In the genomic region with DNA sequence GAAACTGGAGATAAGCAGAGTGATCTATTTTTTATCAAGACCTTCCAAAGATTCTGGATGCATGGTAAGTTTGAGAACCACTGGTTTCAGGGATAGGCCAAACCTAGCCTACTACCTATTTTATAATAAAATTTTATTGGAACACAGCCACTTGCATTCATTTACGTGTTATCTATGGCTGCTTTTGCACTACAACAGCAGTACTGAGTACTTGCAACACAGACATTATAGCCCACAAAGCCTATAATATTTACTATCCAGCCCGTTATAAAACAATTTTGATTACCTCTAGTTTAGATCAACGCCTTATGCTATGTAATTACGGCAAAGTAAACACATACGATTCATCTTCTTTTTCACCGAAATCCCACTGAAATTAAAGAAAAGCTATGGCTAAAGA, we compare ENCODE assay signal across 24 cellular contexts. TPM values are rescaled to one million over a fixed set of nuclear protein-coding genes. Genes with fewer than 3 reads are reported as not detected.
"Had no signal": no experiment of that assay in that cellular context is flagged by ENCODE, and none has a peak within 500 bp of the region (broad histone marks: within the 10 kb centered on the region; RNA-seq: fewer than 3 reads in every experiment).

No MANE protein-coding gene starts in this region.

- H3K36me3 ChIP-seq: breast epithelium, esophagus muscularis mucosa, thoracic aorta, upper lobe of right lung had no signal

- H3K9me3 ChIP-seq: breast epithelium, esophagus muscularis mucosa, upper lobe of right lung had no signal

- H3K4me3 ChIP-seq: breast epithelium, coronary artery, esophagus muscularis mucosa, thoracic aorta, upper lobe of right lung had no signal

- H3K4me3 Mint-ChIP-seq: activated CD8-positive, alpha-beta T cell treated with anti-CD3 and anti-CD28 coated beads, Interleukin-2, amount 10 ng/mL, durations not matched to agents 7 days and 5 days; activated naive CD4-positive, alpha-beta T cell treated with anti-CD3 and anti-CD28 coated beads for 36 hours; activated naive CD8-positive, alpha-beta T cell treated with anti-CD3 and anti-CD28 coated beads, Interleukin-2, amount 10 ng/mL, durations not matched to agents 7 days and 5 days; T-helper 2 cell treated with Interferon-gamma antibody and Interleukin-4, amounts not matched to agents 5 μg/mL and 100 μg/mL, for 36 hours had no signal

- H3K27me3 ChIP-seq: breast epithelium, esophagus muscularis mucosa, upper lobe of right lung had no signal

- H3K4me1 ChIP-seq: breast epithelium, esophagus muscularis mucosa, upper lobe of right lung had no signal

- H3K4me1 Mint-ChIP-seq: activated naive CD8-positive, alpha-beta T cell treated with anti-CD3 and anti-CD28 coated beads, Interleukin-2, amount 10 ng/mL, durations not matched to agents 7 days and 5 days had no signal

- DNase-seq: activated CD4-positive, alpha-beta T cell treated with anti-CD3 and anti-CD28 coated beads, Interleukin-2, amount 50 U/mL, for 1 hour; activated CD8-positive, alpha-beta T cell treated with anti-CD3 and anti-CD28 coated beads, Interleukin-2, amount 10 ng/mL, durations not matched to agents 7 days and 5 days; activated naive CD4-positive, alpha-beta T cell treated with anti-CD3 and anti-CD28 coated beads for 36 hours; activated naive CD8-positive, alpha-beta T cell treated with anti-CD3 and anti-CD28 coated beads, Interleukin-2, amount 10 ng/mL, durations not matched to agents 7 days and 5 days; amniotic stem cell; glutamatergic neuron; hypothalamus; left ventricle myocardium superior; nucleus accumbens; posterior cingulate gyrus; small intestine; stimulated activated CD4-positive, alpha-beta T cell treated with anti-CD3 and anti-CD28 coated beads, Interleukin-2, amount 100 ng/mL, for 24 hours; stimulated activated naive CD4-positive, alpha-beta T cell treated with Interleukin-2 at 50 U/mL for 16 hours; upper lobe of right lung had no signal

- H3K27ac ChIP-seq: breast epithelium, coronary artery, esophagus muscularis mucosa, thoracic aorta, upper lobe of right lung, VCaP had no signal

- H3K27ac Mint-ChIP-seq: activated CD8-positive, alpha-beta T cell treated with anti-CD3 and anti-CD28 coated beads, Interleukin-2, amount 10 ng/mL, durations not matched to agents 7 days and 5 days; activated naive CD4-positive, alpha-beta T cell treated with anti-CD3 and anti-CD28 coated beads for 36 hours; activated naive CD8-positive, alpha-beta T cell treated with anti-CD3 and anti-CD28 coated beads, Interleukin-2, amount 10 ng/mL, durations not matched to agents 7 days and 5 days; T-helper 2 cell treated with Interferon-gamma antibody and Interleukin-4, amounts not matched to agents 5 μg/mL and 100 μg/mL, for 36 hours had no signal

- ATAC-seq: activated CD4-positive, CD25-positive, alpha-beta regulatory T cell treated with anti-CD3 and anti-CD28 coated beads, Interleukin-2, amount 50 U/mL, for 24 hours; activated CD8-positive, alpha-beta T cell treated with anti-CD3 and anti-CD28 coated beads, Interleukin-2, amount 10 ng/mL, durations not matched to agents 7 days and 5 days; left ventricle myocardium superior; sciatic nerve; upper lobe of right lung had no signal

- FAIRE-seq: frontal cortex, small intestine had no signal

RNA-seq across cellular contexts. Expression of gene STEAP1, which starts 18.4 kb away (rescaled TPM):
- total RNA-seq: activated CD8-positive, alpha-beta T cell treated with anti-CD3 and anti-CD28 coated beads, Interleukin-2, amount 10 ng/mL, durations not matched to agents 7 days and 5 days; activated naive CD8-positive, alpha-beta T cell treated with anti-CD3 and anti-CD28 coated beads, Interleukin-2, amount 10 ng/mL, durations not matched to agents 7 days and 5 days had no signal
- polyA plus RNA-seq: neural cell had no signal

RNA-seq across cellular contexts. Expression of gene STEAP2, which starts 38.9 kb away (rescaled TPM):
- total RNA-seq: activated CD8-positive, alpha-beta T cell treated with anti-CD3 and anti-CD28 coated beads, Interleukin-2, amount 10 ng/mL, durations not matched to agents 7 days and 5 days; activated naive CD4-positive, alpha-beta T cell treated with anti-CD3 and anti-CD28 coated beads for 36 hours; activated naive CD8-positive, alpha-beta T cell treated with anti-CD3 and anti-CD28 coated beads, Interleukin-2, amount 10 ng/mL, durations not matched to agents 7 days and 5 days had no signal
